Comparison of ENCODE assay signal across 12 cellular contexts in genomic region chr7:112056409-112056808, GRCh38.
A peak's percentile ranks its signal among the peaks of the same experiment; 100 is the strongest.
DNase-seq lines count a peak whose midpoint lies in the region; ATAC-seq lines count a peak whose summit lies in the region.
"Had no signal": no experiment of that assay in that cellular context is flagged by ENCODE, and none has a peak within 500 bp of the region (broad histone marks: within the 10 kb centered on the region; RNA-seq: fewer than 3 reads in every experiment).

No MANE protein-coding gene starts in this region.

- ATAC-seq in HG02981 (IDR thresholded peaks at IDR 0.05; ENCODE audit: unreplicated experiment), result peak; percentile 74
- no peak for ATAC-seq in activated naive CD8-positive, alpha-beta T cell treated with anti-CD3 and anti-CD28 coated beads, Interleukin-2, amount 50 U/mL, for 24 hours

- no peaks in the 10 kb centered on the region for H3K9me3 Mint-ChIP-seq in activated naive CD8-positive, alpha-beta T cell treated with anti-CD3 and anti-CD28 coated beads, Interleukin-2, amount 50 U/mL, for 24 hours
- H3K9me3 Mint-ChIP-seq: dendritic cell treated with granulocyte-macrophage colony-stimulating factor and Interleukin-4, amounts not matched to agents 40 ng/mL and 50 ng/mL, for 4 days; neural crest cell; stimulated activated naive CD8-positive, alpha-beta T cell treated with anti-CD3 and anti-CD28 coated beads, Interleukin-15, Interleukin-2, amounts not matched to agents 100 ng/mL and 50 ng/mL, for 24 hours had no signal

- no peaks in the 10 kb centered on the region for H3K36me3 Mint-ChIP-seq in activated naive CD8-positive, alpha-beta T cell treated with anti-CD3 and anti-CD28 coated beads, Interleukin-2, amount 50 U/mL, for 24 hours (ENCODE audit: low read depth)

- no peak overlapping the region for H3K9ac ChIP-seq in Karpas-422 (ENCODE audit: low read length)

- H4K20me1 ChIP-seq in Karpas-422 (ENCODE audit: insufficient read depth, low read depth, low read length), result no peaks in the 10 kb centered on the region

- H3K27me3 ChIP-seq in SJCRH30, result no peaks in the 10 kb centered on the region
- H3K27me3 ChIP-seq in Karpas-422 (ENCODE audit: low read length), result no peaks in the 10 kb centered on the region

- intact Hi-C loops in posterior cingulate gyrus (cut with DNase I), result no loop called here

- H3K4me2 ChIP-seq in Karpas-422 (ENCODE audit: low read depth, low read length, poor library complexity, severe bottlenecking), result no peak overlapping the region

- H3K4me3 Mint-ChIP-seq in activated naive CD8-positive, alpha-beta T cell treated with anti-CD3 and anti-CD28 coated beads, Interleukin-2, amount 50 U/mL, for 24 hours, result no peak overlapping the region
- H3K4me3 Mint-ChIP-seq: dendritic cell treated with granulocyte-macrophage colony-stimulating factor and Interleukin-4, amounts not matched to agents 40 ng/mL and 50 ng/mL, for 4 days; neural crest cell; stimulated activated naive CD8-positive, alpha-beta T cell treated with anti-CD3 and anti-CD28 coated beads, Interleukin-15, Interleukin-2, amounts not matched to agents 100 ng/mL and 50 ng/mL, for 24 hours had no signal

- H3K36me3 ChIP-seq in SJCRH30, result no peaks in the 10 kb centered on the region
- H3K36me3 ChIP-seq in Karpas-422 (ENCODE audit: insufficient read depth, low read length), result no peaks in the 10 kb centered on the region

- no peaks in the 10 kb centered on the region for H3K27me3 Mint-ChIP-seq in activated naive CD8-positive, alpha-beta T cell treated with anti-CD3 and anti-CD28 coated beads, Interleukin-2, amount 50 U/mL, for 24 hours
- H3K27me3 Mint-ChIP-seq: dendritic cell treated with granulocyte-macrophage colony-stimulating factor and Interleukin-4, amounts not matched to agents 40 ng/mL and 50 ng/mL, for 4 days had no signal

- no peak overlapping the region for H3K27ac Mint-ChIP-seq in activated naive CD8-positive, alpha-beta T cell treated with anti-CD3 and anti-CD28 coated beads, Interleukin-2, amount 50 U/mL, for 24 hours
- H3K27ac Mint-ChIP-seq: dendritic cell treated with granulocyte-macrophage colony-stimulating factor and Interleukin-4, amounts not matched to agents 40 ng/mL and 50 ng/mL, for 4 days; stimulated activated naive CD8-positive, alpha-beta T cell treated with anti-CD3 and anti-CD28 coated beads, Interleukin-15, Interleukin-2, amounts not matched to agents 100 ng/mL and 50 ng/mL, for 24 hours had no signal

- no peak overlapping the region for H3K4me3 ChIP-seq in SJCRH30
- no peak overlapping the region for H3K4me3 ChIP-seq in skeletal muscle cell (ENCODE audit: low read depth, low read length)
- no peak overlapping the region for H3K4me3 ChIP-seq in Karpas-422 (ENCODE audit: low read length)

- H3K4me1 ChIP-seq in SJCRH30, result no peaks in the 10 kb centered on the region
- no peaks in the 10 kb centered on the region for H3K4me1 ChIP-seq in Karpas-422 (ENCODE audit: low read length)

- H3K9me3 ChIP-seq in SJCRH30 (replicated peaks) (no peaks in the 10 kb centered on the region), Karpas-422 (ENCODE audit: low read length) (no peaks in the 10 kb centered on the region)

- no peak overlapping the region for H2AFZ ChIP-seq in Karpas-422 (ENCODE audit: low read length)

- no peak overlapping the region for H3K27ac ChIP-seq in SJCRH30
- H3K27ac ChIP-seq in Karpas-422 (ENCODE audit: low read length), result no peak overlapping the region

- H3K4me1 Mint-ChIP-seq in activated naive CD8-positive, alpha-beta T cell treated with anti-CD3 and anti-CD28 coated beads, Interleukin-2, amount 50 U/mL, for 24 hours, result peaks cover 2% of the 10 kb centered on the region
- H3K4me1 Mint-ChIP-seq: neural crest cell had no signal

- no peaks in the 10 kb centered on the region for H3K9me2 ChIP-seq in Karpas-422 (replicated peaks; ENCODE audit: insufficient read depth, low read length)

- H3K79me2 ChIP-seq in Karpas-422 (ENCODE audit: low read length), result no peaks in the 10 kb centered on the region

- DNase-seq in NCI-H510A treated with DMSO at 0.1 percent for 48 hours (lab: John Stamatoyannopoulos, UW) (peak; percentile 17), NCI-H510A (lab: John Stamatoyannopoulos, UW) (no peak), SJCRH30 (peak; percentile 32 to 40), skeletal muscle cell (ENCODE audit: low read depth) (peak; percentile 74), posterior cingulate gyrus (no peak), Karpas-422 (no peak)
- no peak for DNase-seq in activated naive CD8-positive, alpha-beta T cell treated with anti-CD3 and anti-CD28 coated beads, Interleukin-2, amount 50 U/mL, for 24 hours
- DNase-seq: 8988T had no signal

Comparison
In these comparisons a context has a peak if more than half of its experiments do, and no peak if none do; other contexts are left out.
1. DNase-seq: peak in NCI-H510A treated with DMSO at 0.1 percent for 48 hours (single experiment), SJCRH30 (2 of 2) and skeletal muscle cell (single experiment); none in NCI-H510A (single experiment), activated naive CD8-positive, alpha-beta T cell treated with anti-CD3 and anti-CD28 coated beads, Interleukin-2, amount 50 U/mL, for 24 hours (single experiment), posterior cingulate gyrus (0 of 10) and Karpas-422 (single experiment).